Comparison of ENCODE assay signal across 14 cellular contexts in the genomic region with DNA sequence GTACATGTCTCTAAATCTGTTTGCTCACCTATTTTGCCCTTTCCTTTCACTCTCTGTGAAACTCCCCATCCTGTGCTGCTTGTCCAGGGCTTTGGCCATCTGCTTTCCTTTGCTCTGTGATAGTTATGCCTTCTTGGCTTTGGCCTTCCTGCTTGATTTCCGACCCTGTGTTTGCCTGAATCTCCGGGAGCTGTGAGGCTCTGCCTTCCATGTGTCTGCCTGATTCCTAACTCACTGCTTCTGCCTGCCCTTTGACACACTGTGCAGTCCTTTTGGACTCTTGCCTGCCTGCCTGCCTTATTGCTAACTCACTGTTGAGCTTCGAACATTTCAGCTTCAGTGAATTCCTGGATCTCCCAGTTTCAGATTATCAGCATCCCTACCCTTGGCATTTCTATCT.
DNase-seq lines count a peak whose midpoint lies in the region; ATAC-seq, FAIRE-seq and TF ChIP-seq lines count a peak whose summit lies in the region.
"Had no signal": no experiment of that assay in that cellular context is flagged by ENCODE, and none has a peak within 500 bp of the region (broad histone marks: within the 10 kb centered on the region; RNA-seq: fewer than 3 reads in every experiment).

No MANE protein-coding gene starts in this region.

- H3K4me1 Mint-ChIP-seq in CD14-positive monocyte, result peaks cover 2% of the 10 kb centered on the region
- H3K4me1 Mint-ChIP-seq: activated CD8-positive, alpha-beta memory T cell treated with anti-CD3 and anti-CD28 coated beads, Interleukin-2, amount 10 ng/mL, durations not matched to agents 7 days and 5 days; natural killer cell had no signal

- no peaks in the 10 kb centered on the region for H3K4me1 ChIP-seq in endothelial cell of umbilical vein (ENCODE audit: control insufficient read depth, extremely low read depth, insufficient read depth, low read length)
- no peaks in the 10 kb centered on the region for H3K4me1 ChIP-seq in smooth muscle cell (ENCODE audit: low read depth)
- H3K4me1 ChIP-seq: foreskin keratinocyte, spleen had no signal

- H3K4me2 ChIP-seq in endothelial cell of umbilical vein (ENCODE audit: insufficient read depth, low read length) (no peak overlapping the region), smooth muscle cell (no peak overlapping the region)

- FAIRE-seq in endothelial cell of umbilical vein (lab: Jason Lieb, UNC), result no peak

- H3K27me3 ChIP-seq in endothelial cell of umbilical vein (ENCODE audit: control insufficient read depth in 2 of 2, insufficient read depth in 2 of 2, low read length in 2 of 2) (no peaks in the 10 kb centered on the region), smooth muscle cell (ENCODE audit: low read depth) (peaks cover 22% of the 10 kb centered on the region)
- H3K27me3 ChIP-seq: spleen had no signal

- H3K27me3 Mint-ChIP-seq in CD14-positive monocyte (ENCODE audit: low read depth in 3 of 3), result peaks cover 0 to 13% (median 3%) of the 10 kb centered on the region in 3 donors

- DNase-seq in NCI-H69 (lab: John Stamatoyannopoulos, UW), result peak; percentile 64
- DNase-seq in endothelial cell of umbilical vein (ENCODE audit: low read depth, low spot score), result no peak
- DNase-seq in left lobe of liver (ENCODE audit: low spot score), result peak; percentile 62
- DNase-seq in smooth muscle cell (lab: John Stamatoyannopoulos, UW; ENCODE audit: unreplicated experiment), result no peak
- no peak for DNase-seq in CD14-positive monocyte (ENCODE audit: low spot score)
- no peak for DNase-seq in GF-D8 (lab: John Stamatoyannopoulos, UW)
- DNase-seq: activated CD8-positive, alpha-beta memory T cell treated with anti-CD3 and anti-CD28 coated beads, Interleukin-2, amount 10 ng/mL, durations not matched to agents 7 days and 5 days; activated naive CD4-positive, alpha-beta T cell treated with anti-CD3 and anti-CD28 coated beads for 36 hours; CD4-positive, alpha-beta T cell; foreskin keratinocyte; islet precursor cell; natural killer cell; spleen had no signal

- WGBS in smooth muscle cell (ENCODE audit: low lambda C conversion rate), result 68% methylated on average over 3 of the region's 3 CpGs

- H3K4me3 ChIP-seq in endothelial cell of umbilical vein (replicated peaks in 1 of 3; ENCODE audit: insufficient read depth in 1 of 3, low read depth in 1 of 3, low read length in 3 of 3) (no peak overlapping the region), smooth muscle cell (no peak overlapping the region)
- H3K4me3 ChIP-seq: spleen had no signal

- H3K9me3 ChIP-seq in endothelial cell of umbilical vein (replicated peaks; ENCODE audit: control insufficient read depth, insufficient read depth, low read length) (no peaks in the 10 kb centered on the region), smooth muscle cell (replicated peaks; ENCODE audit: low read depth) (no peaks in the 10 kb centered on the region)
- H3K9me3 ChIP-seq: spleen had no signal

- POLR2A ChIA-PET in endothelial cell of umbilical vein (lab: Charles Lee), result no interaction called here

- CTCF ChIA-PET in endothelial cell of umbilical vein (lab: Charles Lee), result no interaction called here

- intact Hi-C loops in endothelial cell of umbilical vein (cut with micrococcal nuclease), result no loop called here
- intact Hi-C loops in CD14-positive monocyte (cut with micrococcal nuclease), result no loop called here

- no peak overlapping the region for H3K4me3 Mint-ChIP-seq in CD14-positive monocyte
- H3K4me3 Mint-ChIP-seq: activated CD8-positive, alpha-beta memory T cell treated with anti-CD3 and anti-CD28 coated beads, Interleukin-2, amount 10 ng/mL, durations not matched to agents 7 days and 5 days; activated naive CD4-positive, alpha-beta T cell treated with anti-CD3 and anti-CD28 coated beads for 36 hours; CD4-positive, alpha-beta T cell; natural killer cell had no signal

- H2AFZ ChIP-seq in endothelial cell of umbilical vein (ENCODE audit: low read depth, low read length) (peak overlapping the region; percentile 11), smooth muscle cell (ENCODE audit: low read depth) (peak overlapping the region; percentile 37)

- H3F3A ChIP-seq in smooth muscle cell (ENCODE audit: low read depth), result no peaks in the 10 kb centered on the region

- H4K20me1 ChIP-seq in endothelial cell of umbilical vein (replicated peaks; ENCODE audit: control insufficient read depth, extremely low read depth, insufficient read depth, low read length) (no peaks in the 10 kb centered on the region), smooth muscle cell (ENCODE audit: low read depth) (no peaks in the 10 kb centered on the region)

- no peaks in the 10 kb centered on the region for H3K36me3 Mint-ChIP-seq in CD14-positive monocyte
- H3K36me3 Mint-ChIP-seq: activated CD8-positive, alpha-beta memory T cell treated with anti-CD3 and anti-CD28 coated beads, Interleukin-2, amount 10 ng/mL, durations not matched to agents 7 days and 5 days; natural killer cell had no signal

- no peaks in the 10 kb centered on the region for H3K9me1 ChIP-seq in endothelial cell of umbilical vein (replicated peaks; ENCODE audit: control insufficient read depth, extremely low read depth, insufficient read depth, low read length)

- BruUV-seq in endothelial cell of umbilical vein (replicated peaks; lab: Mats Ljungman, UMichigan), result no TSS peak

- no peak for TF ChIP-seq POLR2A in endothelial cell of umbilical vein (IDR thresholded peaks at IDR 0.05; ENCODE audit: low read depth, low read length)

- peak; percentile 99 for ATAC-seq in left lobe of liver
- ATAC-seq in GM21528 (IDR thresholded peaks at IDR 0.05; ENCODE audit: low FRiP score, unreplicated experiment), result no peak
- ATAC-seq: activated CD8-positive, alpha-beta memory T cell treated with anti-CD3 and anti-CD28 coated beads, Interleukin-2, amount 10 ng/mL, durations not matched to agents 7 days and 5 days; foreskin keratinocyte; natural killer cell had no signal

- H3K27ac ChIP-seq in endothelial cell of umbilical vein (ENCODE audit: insufficient read depth, low read depth, low read length), result no peak overlapping the region
- H3K27ac ChIP-seq in smooth muscle cell (ENCODE audit: low read depth), result no peak overlapping the region
- H3K27ac ChIP-seq: foreskin keratinocyte, spleen had no signal

- TF ChIP-seq CTCF in endothelial cell of umbilical vein (IDR thresholded peaks at IDR 0.05; ENCODE audit: extremely low read depth in 1 of 2, insufficient read depth in 1 of 2, low read depth in 1 of 2, low read length in 2 of 2) (no peak), smooth muscle cell (IDR thresholded peaks at IDR 0.05; ENCODE audit: borderline replicate concordance, insufficient read depth, poor library complexity, severe bottlenecking) (no peak), CD14-positive monocyte (IDR thresholded peaks at IDR 0.05) (no peak)

- H3K9ac ChIP-seq in endothelial cell of umbilical vein (replicated peaks; ENCODE audit: extremely low read depth, insufficient read depth, low read length) (no peak overlapping the region), smooth muscle cell (ENCODE audit: low read depth) (no peak overlapping the region)

- dilution Hi-C loops in endothelial cell of umbilical vein (cut with MboI; ENCODE audit: extremely low pct_ligation_motif_present, low sequenced_read_pairs), result no loop called here

- no peak overlapping the region for H3K27ac Mint-ChIP-seq in CD14-positive monocyte
- H3K27ac Mint-ChIP-seq: activated CD8-positive, alpha-beta memory T cell treated with anti-CD3 and anti-CD28 coated beads, Interleukin-2, amount 10 ng/mL, durations not matched to agents 7 days and 5 days; activated naive CD4-positive, alpha-beta T cell treated with anti-CD3 and anti-CD28 coated beads for 36 hours; CD4-positive, alpha-beta T cell; natural killer cell had no signal

- peaks cover 0 to 3% (median 0%) of the 10 kb centered on the region in 7 donors for H3K9me3 Mint-ChIP-seq in CD14-positive monocyte
- H3K9me3 Mint-ChIP-seq: activated naive CD4-positive, alpha-beta T cell treated with anti-CD3 and anti-CD28 coated beads for 36 hours; CD4-positive, alpha-beta T cell; natural killer cell had no signal

- H3K79me2 ChIP-seq in endothelial cell of umbilical vein (ENCODE audit: control insufficient read depth, insufficient read depth, low read length), result no peaks in the 10 kb centered on the region
- H3K79me2 ChIP-seq in smooth muscle cell (ENCODE audit: low read depth), result no peaks in the 10 kb centered on the region

- H3K36me3 ChIP-seq in endothelial cell of umbilical vein (ENCODE audit: control insufficient read depth in 2 of 2, extremely low read depth in 1 of 2, insufficient read depth in 2 of 2, low read length in 2 of 2) (no peaks in the 10 kb centered on the region), smooth muscle cell (ENCODE audit: low read depth) (no peaks in the 10 kb centered on the region)
- H3K36me3 ChIP-seq: spleen had no signal

TF ChIP-seq in endothelial cell of umbilical vein, 7 proteins besides CTCF, POLR2A, EP300 and RAD21:
- no peak for TF ChIP-seq EZH2 (IDR thresholded peaks at IDR 0.05; ENCODE audit: borderline replicate concordance, low read depth, low read length, severe bottlenecking)
- TF ChIP-seq, protein P1, sequence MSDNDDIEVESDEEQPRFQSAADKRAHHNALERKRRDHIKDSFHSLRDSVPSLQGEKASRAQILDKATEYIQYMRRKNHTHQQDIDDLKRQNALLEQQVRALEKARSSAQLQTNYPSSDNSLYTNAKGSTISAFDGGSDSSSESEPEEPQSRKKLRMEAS (IDR thresholded peaks at IDR 0.05; ENCODE audit: insufficient read depth, insufficient read length), result no peak
- TF ChIP-seq FOS (IDR thresholded peaks at IDR 0.05; ENCODE audit: borderline replicate concordance, insufficient read depth, low read length), result no peak
- TF ChIP-seq GATA2 (IDR thresholded peaks at IDR 0.05; ENCODE audit: insufficient read depth, insufficient read length, low read depth, low read length), result no peak
- TF ChIP-seq JUN (IDR thresholded peaks at IDR 0.05; ENCODE audit: borderline replicate concordance, insufficient read depth, insufficient read length, low read depth), result no peak
- TF ChIP-seq MYC (IDR thresholded peaks at IDR 0.05; ENCODE audit: low read depth, low read length), result no peak
- TF ChIP-seq POLR2AphosphoS5 (IDR thresholded peaks at IDR 0.05; ENCODE audit: insufficient read depth, low read depth, low read length), result no peak

Comparison
In these comparisons a context has a peak if more than half of its experiments do, and no peak if none do; other contexts are left out.
1. DNase-seq: peak in NCI-H69 (single experiment) and left lobe of liver (single experiment); none in endothelial cell of umbilical vein (single experiment), smooth muscle cell (single experiment), CD14-positive monocyte (single experiment) and GF-D8 (single experiment).